In the genomic region with DNA sequence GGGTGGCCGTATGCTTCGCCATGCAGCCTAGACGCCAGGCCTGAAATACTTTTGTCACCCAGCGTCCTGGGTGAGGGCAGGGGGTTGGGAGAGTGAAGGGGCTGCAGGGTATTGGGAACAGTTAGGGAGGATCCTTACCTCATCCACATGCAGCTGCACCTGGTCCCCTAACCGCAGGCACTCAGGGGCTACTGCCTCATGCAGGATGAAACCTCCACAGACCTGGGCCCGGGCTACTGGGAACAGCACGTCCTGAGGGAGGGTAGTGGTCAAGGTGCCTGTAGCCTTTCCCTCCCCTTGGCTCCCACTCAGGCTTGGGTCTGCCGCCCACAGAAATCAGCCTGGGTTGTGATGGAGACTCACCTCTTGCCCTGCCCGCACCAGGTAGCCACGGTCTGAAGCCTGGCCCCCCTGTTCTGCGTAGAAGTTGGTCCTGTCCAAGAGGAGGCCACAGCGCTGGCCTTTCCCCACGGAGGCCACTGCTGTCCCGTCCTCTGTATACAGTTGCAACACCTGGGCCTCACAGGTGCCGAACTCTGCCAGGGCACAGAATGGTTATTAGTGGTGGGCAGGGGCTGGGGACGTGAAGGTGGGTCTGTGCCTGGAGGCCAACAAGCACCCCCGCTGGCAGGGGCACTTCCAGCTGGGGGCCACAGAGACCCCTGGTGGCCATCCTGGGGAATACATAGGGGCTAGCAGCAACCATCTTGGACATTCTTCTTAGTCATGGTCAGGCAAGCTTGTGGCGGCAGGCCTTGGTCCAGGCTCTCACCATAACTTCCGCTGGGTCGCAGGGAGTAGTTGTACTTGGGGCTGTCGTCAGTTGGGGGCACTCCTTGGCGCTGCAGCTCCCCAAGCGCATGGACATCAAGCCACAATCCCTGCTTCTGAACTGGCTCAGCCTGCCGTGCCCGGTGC, we compare ENCODE assay signal across 9 cellular contexts. TPM values are rescaled to one million over a fixed set of nuclear protein-coding genes. Genes with fewer than 3 reads are reported as not detected.
DNase-seq lines count a peak whose midpoint lies in the region; ATAC-seq and TF ChIP-seq lines count a peak whose summit lies in the region.
"Had no signal": no experiment of that assay in that cellular context is flagged by ENCODE, and none has a peak within 500 bp of the region (broad histone marks: within the 10 kb centered on the region; RNA-seq: fewer than 3 reads in every experiment).

No MANE protein-coding gene starts in this region.

- no peaks in the 10 kb centered on the region for H3K9me3 ChIP-seq in CD4-positive, alpha-beta T cell (ENCODE audit: control insufficient read depth, low read length)

- H3K4me3 Mint-ChIP-seq in CD4-positive, alpha-beta T cell, result no peak overlapping the region
- H3K4me3 Mint-ChIP-seq in T-cell (no peak overlapping the region), brain (no peak overlapping the region)
- no peak overlapping the region for H3K4me3 Mint-ChIP-seq in stimulated activated naive CD8-positive, alpha-beta T cell treated with anti-CD3 and anti-CD28 coated beads, Interleukin-15, amount 100 ng/mL, for 72 hours

- peaks cover 81% of the 10 kb centered on the region for H3K36me3 Mint-ChIP-seq in CD4-positive, alpha-beta T cell (ENCODE audit: low read depth)
- H3K36me3 Mint-ChIP-seq in T-cell (peaks cover 56% of the 10 kb centered on the region), brain (peaks cover 51% of the 10 kb centered on the region)

- H3K27me3 Mint-ChIP-seq in CD4-positive, alpha-beta T cell, result no peaks in the 10 kb centered on the region
- H3K27me3 Mint-ChIP-seq in T-cell (no peaks in the 10 kb centered on the region), brain (no peaks in the 10 kb centered on the region)
- no peaks in the 10 kb centered on the region for H3K27me3 Mint-ChIP-seq in stimulated activated naive CD8-positive, alpha-beta T cell treated with anti-CD3 and anti-CD28 coated beads, Interleukin-15, amount 100 ng/mL, for 72 hours

- ATAC-seq in CD4-positive, alpha-beta T cell (ENCODE audit: poor library complexity), result peak; percentile 80
- ATAC-seq in T-cell (replicated peaks in 1 of 4) (peak; percentile 62 to 75 (median 72)), GM21515 (IDR thresholded peaks at IDR 0.05; ENCODE audit: unreplicated experiment) (no peak)
- ATAC-seq in stimulated activated naive CD8-positive, alpha-beta T cell treated with anti-CD3 and anti-CD28 coated beads, Interleukin-15, amount 100 ng/mL, for 72 hours, result peak; percentile 58

- POLR2A ChIA-PET in CD4-positive, alpha-beta T cell (lab: Charles Lee), result interaction anchor here (1.6 kb wide), 1 partner anchor 57 kb away, joined by 4 read pairs; a partner anchor contains a TSS
- POLR2A ChIA-PET in T-cell (lab: Charles Lee), result interaction anchor here in 1 of 2 donors (0.7 kb wide), 1 partner anchor 125 kb away, joined by 3 read pairs; no protein-coding TSS in a partner anchor

- H3K27me3 ChIP-seq in CD4-positive, alpha-beta T cell (ENCODE audit: control insufficient read depth, insufficient read depth, low read length), result no peaks in the 10 kb centered on the region
- H3K27me3 ChIP-seq in H7 (ENCODE audit: control insufficient read depth, insufficient read depth, low read length), result no peaks in the 10 kb centered on the region

- peaks cover under 1% of the 10 kb centered on the region for H3K4me1 Mint-ChIP-seq in CD4-positive, alpha-beta T cell (ENCODE audit: low read depth)
- H3K4me1 Mint-ChIP-seq in T-cell (no peaks in the 10 kb centered on the region), brain (no peaks in the 10 kb centered on the region)
- peaks cover 1% of the 10 kb centered on the region for H3K4me1 Mint-ChIP-seq in stimulated activated naive CD8-positive, alpha-beta T cell treated with anti-CD3 and anti-CD28 coated beads, Interleukin-15, amount 100 ng/mL, for 72 hours

- H3K27ac Mint-ChIP-seq in CD4-positive, alpha-beta T cell, result no peak overlapping the region
- no peak overlapping the region for H3K27ac Mint-ChIP-seq in T-cell
- no peak overlapping the region for H3K27ac Mint-ChIP-seq in brain
- no peak overlapping the region for H3K27ac Mint-ChIP-seq in stimulated activated naive CD8-positive, alpha-beta T cell treated with anti-CD3 and anti-CD28 coated beads, Interleukin-15, amount 100 ng/mL, for 72 hours

- peaks cover 54% of the 10 kb centered on the region for H3K36me3 ChIP-seq in H7 (replicated peaks; ENCODE audit: control insufficient read depth, insufficient read depth, low read length)

- H3K4me3 ChIP-seq in H7 (ENCODE audit: insufficient read depth, low read depth, low read length), result no peak overlapping the region

- intact Hi-C loops in CD4-positive, alpha-beta T cell (cut with DNase I, micrococcal nuclease), result loop anchor here (1.0 kb wide), 3 partner anchors 35 to 132 kb away; no protein-coding TSS in a partner anchor

- no peak overlapping the region for H3K27ac ChIP-seq in CD4-positive, alpha-beta T cell (ENCODE audit: low read depth, low read length)

- no peaks in the 10 kb centered on the region for H3K9me3 Mint-ChIP-seq in CD4-positive, alpha-beta T cell
- H3K9me3 Mint-ChIP-seq in T-cell (no peaks in the 10 kb centered on the region), brain (no peaks in the 10 kb centered on the region)
- no peaks in the 10 kb centered on the region for H3K9me3 Mint-ChIP-seq in stimulated activated naive CD8-positive, alpha-beta T cell treated with anti-CD3 and anti-CD28 coated beads, Interleukin-15, amount 100 ng/mL, for 72 hours

- DNase-seq in CD4-positive, alpha-beta T cell, result peak; percentile 18 to 49 (median 27)
- DNase-seq in H7, result peak; percentile 91
- DNase-seq in T-cell, result peak in 27 of 34 experiments; percentile 7 to 42 (median 24)
- DNase-seq in left kidney (ENCODE audit: low read depth, low spot score), result peak; percentile 48
- DNase-seq in stimulated activated naive CD8-positive, alpha-beta T cell treated with anti-CD3 and anti-CD28 coated beads, Interleukin-15, amount 100 ng/mL, for 72 hours, result peak in 1 of 2 donors; percentile 44
- DNase-seq in NCI-H1694 treated with DMSO at 0.1 percent for 48 hours (lab: John Stamatoyannopoulos, UW), result no peak

- TF ChIP-seq CTCF in CD4-positive, alpha-beta T cell (IDR thresholded peaks at IDR 0.05), result peak; percentile 80
- TF ChIP-seq CTCF in brain (conservative IDR thresholded peaks at IDR 0.05), result peak; percentile 76 to 86

- CTCF ChIA-PET in CD4-positive, alpha-beta T cell (lab: Charles Lee), result interaction anchor here (0.5 to 2.9 kb wide), 12 partner anchors 8 to 106 kb away, joined by 3 to 24 read pairs (median 4); a partner anchor contains a TSS
- CTCF ChIA-PET in T-cell (lab: Charles Lee), result interaction anchor here (0.5 to 1.8 kb wide), 8 partner anchors 9 to 130 kb away, joined by 3 to 11 read pairs (median 3); a partner anchor contains a TSS

RNA-seq across cellular contexts. Expression of a gene that starts 8.6 kb away (rescaled TPM):
- 10 to 100 TPM; 12.0 to 12.7 TPM for total RNA-seq in CD4-positive, alpha-beta T cell
- total RNA-seq in H7 (2014; rRNA removed; shearing (Covaris generic)), result 25.5 and 28.3 TPM in 2 replicates
- 10 to 100 TPM; 16.7 to 28.5 (median 25.8) TPM for total RNA-seq in T-cell
- polyA plus RNA-seq in brain (ENCODE audit: insufficient read depth, low read depth, low replicate concordance), result 16.9 TPM

RNA-seq across cellular contexts. Expression of a gene that starts 34.3 kb away (rescaled TPM):
- not detected for total RNA-seq in CD4-positive, alpha-beta T cell
- total RNA-seq in H7 (2014; rRNA removed; shearing (Covaris generic)), result 0.70 and 0.83 TPM in 2 replicates
- under 1 TPM in 3 of 5 donors, not detected in 2; 0.13 to 0.18 (median 0.14) TPM for total RNA-seq in T-cell
- polyA plus RNA-seq in brain (ENCODE audit: insufficient read depth, low read depth, low replicate concordance), result 45.5 TPM
- total RNA-seq: NCI-H460 had no signal

RNA-seq across cellular contexts. Expression of a gene that starts 37.9 kb away (rescaled TPM):
- total RNA-seq in CD4-positive, alpha-beta T cell, result not detected
- total RNA-seq in H7 (2014; rRNA removed; shearing (Covaris generic)), result not detected in 2 replicates
- total RNA-seq in T-cell, result not detected
- polyA plus RNA-seq in brain (ENCODE audit: insufficient read depth, low read depth, low replicate concordance), result not detected
- total RNA-seq: NCI-H460 had no signal

RNA-seq across cellular contexts. Expression of a gene that starts 39.2 kb away (rescaled TPM):
- 10 to 100 TPM; 43.0 to 43.1 TPM for total RNA-seq in CD4-positive, alpha-beta T cell
- 9.7 and 12.3 TPM in 2 replicates for total RNA-seq in H7 (2014; rRNA removed; shearing (Covaris generic))
- 10 to 100 TPM in 4 of 5 donors, 1 to 10 TPM in 1; 9.9 to 35.0 (median 13.6) TPM for total RNA-seq in T-cell
- polyA plus RNA-seq in brain (ENCODE audit: insufficient read depth, low read depth, low replicate concordance), result 10.8 TPM

RNA-seq across cellular contexts. Expression of a gene that starts 47.2 kb away (rescaled TPM):
- 1 to 10 TPM; 6.4 to 7.0 TPM for total RNA-seq in CD4-positive, alpha-beta T cell
- total RNA-seq in H7 (2014; rRNA removed; shearing (Covaris generic)), result 27.2 and 28.7 TPM in 2 replicates
- total RNA-seq in T-cell, result 10 to 100 TPM; 14.6 to 21.8 (median 20.3) TPM
- 68.7 TPM for polyA plus RNA-seq in brain (ENCODE audit: insufficient read depth, low read depth, low replicate concordance)
